13 cellular contexts compared by ENCODE assay signal in the genomic region with DNA sequence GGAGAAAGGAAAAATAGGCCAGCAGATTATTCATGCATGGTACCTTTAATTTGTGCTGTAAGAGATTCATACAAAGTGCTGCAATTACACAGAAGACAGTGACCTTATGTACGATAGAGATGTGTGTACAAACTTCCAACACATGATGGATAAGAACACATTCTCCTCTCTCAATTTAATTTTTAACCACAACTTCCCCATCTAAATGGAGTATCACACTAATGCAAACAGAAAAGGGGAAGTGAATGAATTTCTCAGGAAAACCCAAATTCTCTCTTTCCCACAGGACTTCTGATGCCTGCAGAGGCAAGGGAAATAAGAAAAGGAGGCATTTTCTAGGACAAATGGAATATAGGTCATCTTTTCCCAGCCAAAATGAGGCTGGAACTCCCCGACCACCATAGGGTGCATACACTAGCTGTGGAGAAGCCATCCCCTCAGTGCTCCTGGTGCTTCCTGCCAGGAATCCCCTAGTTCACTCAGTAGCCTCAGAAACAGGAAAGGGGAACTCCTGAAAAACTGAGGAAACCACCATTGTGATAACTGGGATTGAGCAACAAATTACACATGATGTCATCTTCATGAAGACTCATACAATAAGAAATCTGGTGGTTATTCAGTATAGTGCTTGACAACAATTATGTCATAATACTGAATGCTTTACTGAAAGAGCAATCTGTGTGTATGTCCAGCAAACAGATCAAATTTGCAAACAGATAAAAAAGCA. TPM values are rescaled to one million over a fixed set of nuclear protein-coding genes. Genes with fewer than 3 reads are reported as not detected.
A peak's percentile ranks its signal among the peaks of the same experiment; 100 is the strongest.
DNase-seq lines count a peak whose midpoint lies in the region; ATAC-seq and TF ChIP-seq lines count a peak whose summit lies in the region.
"Had no signal": no experiment of that assay in that cellular context is flagged by ENCODE, and none has a peak within 500 bp of the region (broad histone marks: within the 10 kb centered on the region; RNA-seq: fewer than 3 reads in every experiment).

No MANE protein-coding gene starts in this region.

- intact Hi-C loops in lower lobe of right lung (cut with DNase I) (no loop called here), Right ventricle myocardium inferior (cut with DNase I) (no loop called here)

- H3K27ac ChIP-seq in lower lobe of right lung = no peak overlapping the region
- H3K27ac ChIP-seq: SJSA1 had no signal

- H3K4me1 Mint-ChIP-seq in activated T-cell treated with anti-CD3 and anti-CD28 coated beads, Interleukin-2, amount 50 U/mL, for 72 hours (ENCODE audit: low read depth) = peaks cover 5% of the 10 kb centered on the region
- H3K4me1 Mint-ChIP-seq in glutamatergic neuron (ENCODE audit: low read depth, unreplicated experiment) = no peaks in the 10 kb centered on the region

- H3K36me3 ChIP-seq in lower lobe of right lung = no peaks in the 10 kb centered on the region
- H3K36me3 ChIP-seq: SJSA1 had no signal

- no peak overlapping the region for H3K27ac Mint-ChIP-seq in activated T-cell treated with anti-CD3 and anti-CD28 coated beads, Interleukin-2, amount 50 U/mL, for 72 hours
- no peak overlapping the region for H3K27ac Mint-ChIP-seq in glutamatergic neuron (ENCODE audit: unreplicated experiment)

- no peak overlapping the region for H3K4me3 ChIP-seq in cardiac fibroblast (replicated peaks in 1 of 2; ENCODE audit: low read depth in 2 of 2, low read length in 2 of 2)
- no peak overlapping the region for H3K4me3 ChIP-seq in lower lobe of right lung
- H3K4me3 ChIP-seq: SJSA1 had no signal

- H3K27me3 ChIP-seq in lower lobe of right lung (ENCODE audit: low read depth) = no peaks in the 10 kb centered on the region
- H3K27me3 ChIP-seq: SJSA1 had no signal

- TF ChIP-seq CTCF in cardiac fibroblast (IDR thresholded peaks at IDR 0.05; ENCODE audit: low read depth, low read length) (no peak), lower lobe of right lung (IDR thresholded peaks at IDR 0.05) (no peak), glutamatergic neuron (IDR thresholded peaks at IDR 0.05; ENCODE audit: partially characterized antibody, unreplicated experiment) (no peak)

- ATAC-seq in lower lobe of right lung = peak; percentile 65 to 70
- no peak for ATAC-seq in activated T-cell treated with anti-CD3 and anti-CD28 coated beads, Interleukin-2, amount 50 U/mL, for 72 hours (replicated peaks in 1 of 2)
- no peak for ATAC-seq in HG02970 (IDR thresholded peaks at IDR 0.05; ENCODE audit: low FRiP score, unreplicated experiment)
- ATAC-seq in Right ventricle myocardium inferior = no peak
- ATAC-seq: left ventricle myocardium superior had no signal

- no peaks in the 10 kb centered on the region for H3K4me1 ChIP-seq in lower lobe of right lung

- DNase-seq in EH (ENCODE audit: low read depth) = peak; percentile 45
- DNase-seq in NCI-H226 = peak; percentile 87
- peak; percentile 45 to 92 for DNase-seq in cardiac fibroblast (ENCODE audit: low read depth in 2 of 2)
- no peak for DNase-seq in lower lobe of right lung
- DNase-seq in activated T-cell treated with anti-CD3 and anti-CD28 coated beads, Interleukin-2, amount 50 U/mL, for 72 hours = no peak
- no peak for DNase-seq in glutamatergic neuron
- no peak for DNase-seq in Right ventricle myocardium inferior (ENCODE audit: missing footprints)
- DNase-seq: activated CD4-positive, alpha-beta T cell treated with anti-CD3 and anti-CD28 coated beads, Interleukin-2, amount 50 U/mL, for 4 hours; left ventricle myocardium superior; posterior cingulate gyrus had no signal

- no peaks in the 10 kb centered on the region for H3K9me3 ChIP-seq in lower lobe of right lung
- H3K9me3 ChIP-seq: SJSA1 had no signal

- H3K9me3 Mint-ChIP-seq in activated T-cell treated with anti-CD3 and anti-CD28 coated beads, Interleukin-2, amount 50 U/mL, for 72 hours = no peaks in the 10 kb centered on the region
- no peaks in the 10 kb centered on the region for H3K9me3 Mint-ChIP-seq in glutamatergic neuron (ENCODE audit: unreplicated experiment)

- peaks cover 40% of the 10 kb centered on the region for H3K27me3 Mint-ChIP-seq in activated T-cell treated with anti-CD3 and anti-CD28 coated beads, Interleukin-2, amount 50 U/mL, for 72 hours (ENCODE audit: low read depth)
- peaks cover 2% of the 10 kb centered on the region for H3K27me3 Mint-ChIP-seq in glutamatergic neuron (ENCODE audit: unreplicated experiment)

- no peak overlapping the region for H3K4me3 Mint-ChIP-seq in activated T-cell treated with anti-CD3 and anti-CD28 coated beads, Interleukin-2, amount 50 U/mL, for 72 hours
- no peak overlapping the region for H3K4me3 Mint-ChIP-seq in glutamatergic neuron (ENCODE audit: unreplicated experiment)

- H3K36me3 Mint-ChIP-seq in activated T-cell treated with anti-CD3 and anti-CD28 coated beads, Interleukin-2, amount 50 U/mL, for 72 hours (ENCODE audit: insufficient read depth in 2 of 2) = no peaks in the 10 kb centered on the region
- H3K36me3 Mint-ChIP-seq in glutamatergic neuron (ENCODE audit: unreplicated experiment) = no peaks in the 10 kb centered on the region

RNA-seq across cellular contexts. Expression of a gene that starts 22.4 kb away (rescaled TPM):
- total RNA-seq in lower lobe of right lung = not detected
- total RNA-seq in activated T-cell treated with anti-CD3 and anti-CD28 coated beads, Interleukin-2, amount 50 U/mL, for 72 hours = 1 to 10 TPM in 1 of 2 donors, not detected in 1; 1.2 TPM
- total RNA-seq in glutamatergic neuron (ENCODE audit: unreplicated experiment) = not detected
- not detected for total RNA-seq in Right ventricle myocardium inferior
- total RNA-seq: left ventricle myocardium superior, temporal lobe had no signal

RNA-seq across cellular contexts. Expression of a gene that starts 33.2 kb away (rescaled TPM):
- total RNA-seq in lower lobe of right lung (0.44 TPM), glutamatergic neuron (ENCODE audit: unreplicated experiment) (not detected), Right ventricle myocardium inferior (not detected)
- total RNA-seq in activated T-cell treated with anti-CD3 and anti-CD28 coated beads, Interleukin-2, amount 50 U/mL, for 72 hours = not detected
- total RNA-seq: left ventricle myocardium superior, SJSA1 had no signal

RNA-seq across cellular contexts. Expression of a gene that starts 40.0 kb away (rescaled TPM):
- 0.97 TPM for total RNA-seq in lower lobe of right lung
- total RNA-seq in activated T-cell treated with anti-CD3 and anti-CD28 coated beads, Interleukin-2, amount 50 U/mL, for 72 hours = not detected
- total RNA-seq in glutamatergic neuron (ENCODE audit: unreplicated experiment) = not detected
- not detected for total RNA-seq in Right ventricle myocardium inferior
- total RNA-seq: left ventricle myocardium superior, temporal lobe had no signal

RNA-seq across cellular contexts. Expression of a gene that starts 52.4 kb away (rescaled TPM):
- not detected for total RNA-seq in lower lobe of right lung
- total RNA-seq in activated T-cell treated with anti-CD3 and anti-CD28 coated beads, Interleukin-2, amount 50 U/mL, for 72 hours = not detected
- not detected for total RNA-seq in glutamatergic neuron (ENCODE audit: unreplicated experiment)
- total RNA-seq in Right ventricle myocardium inferior = not detected
- total RNA-seq: left ventricle myocardium superior, SJSA1, temporal lobe had no signal

Comparison
In these comparisons a context has a peak if more than half of its experiments do, and no peak if none do; other contexts are left out.
1. DNase-seq: peak in EH (single experiment), NCI-H226 (single experiment) and cardiac fibroblast (2 of 2); none in lower lobe of right lung (single experiment), activated T-cell treated with anti-CD3 and anti-CD28 coated beads, Interleukin-2, amount 50 U/mL, for 72 hours (0 of 2), glutamatergic neuron (single experiment) and Right ventricle myocardium inferior (single experiment).
2. ATAC-seq: peak in lower lobe of right lung (2 of 2); none in activated T-cell treated with anti-CD3 and anti-CD28 coated beads, Interleukin-2, amount 50 U/mL, for 72 hours (0 of 2), HG02970 (single experiment) and Right ventricle myocardium inferior (single experiment).